Comparison of ENCODE assay signal across 29 cellular contexts in genomic region chr16:5863207-5863606, GRCh38.
"Had no signal": no experiment of that assay in that cellular context is flagged by ENCODE, and none has a peak within 500 bp of the region (broad histone marks: within the 10 kb centered on the region; RNA-seq: fewer than 3 reads in every experiment).

No MANE protein-coding gene starts in this region.

- H3K36me3 ChIP-seq: ovary, right lobe of liver, sigmoid colon, spleen, suprapubic skin, tibial artery, transverse colon, upper lobe of right lung, uterus had no signal

- H3K4me2 ChIP-seq: smooth muscle cell had no signal

- H3K9me3 ChIP-seq: ovary, psoas muscle, right lobe of liver, sigmoid colon, testis, tibial artery, transverse colon, upper lobe of right lung, uterus had no signal

- DNase-seq: naive thymus-derived CD8-positive, alpha-beta T cell; nephron progenitor cell; occipital lobe; ovary; posterior cingulate gyrus; psoas muscle; right cardiac atrium; right lobe of liver; sigmoid colon; spleen; stimulated activated CD4-positive, alpha-beta T cell treated with anti-CD3 and anti-CD28 coated beads, Interleukin-12 subunit alpha, Interleukin-12 subunit beta, amount 100 ng/mL, for 4 hours; stimulated activated CD4-positive, alpha-beta T cell treated with anti-CD3 and anti-CD28 coated beads, Interleukin-1b, Interleukin-23, amount 100 ng/mL, for 48 hours; stimulated activated CD4-positive, alpha-beta T cell treated with anti-CD3 and anti-CD28 coated beads, Interleukin-4, amount 100 ng/mL, for 1 hour; stimulated activated CD4-positive, alpha-beta T cell treated with anti-CD3 and anti-CD28 coated beads, Interleukin-4, amount 100 ng/mL, for 4 hours; stimulated activated CD8-positive, alpha-beta memory T cell treated with anti-CD3 and anti-CD28 coated beads, Interleukin-4, amount 100 ng/mL, for 48 hours; stimulated activated naive CD4-positive, alpha-beta T cell; stimulated activated naive CD8-positive, alpha-beta T cell treated with anti-CD3 and anti-CD28 coated beads, Interleukin-15, amount 100 ng/mL, for 72 hours; stimulated activated naive CD8-positive, alpha-beta T cell treated with anti-CD3 and anti-CD28 coated beads, Interleukin-15, Interleukin-2, amounts not matched to agents 100 U/mL and 50 U/mL, for 24 hours; substantia nigra; testis; tibial artery; transverse colon; upper lobe of right lung; uterus had no signal

- H3K27me3 ChIP-seq: ovary, right lobe of liver, sigmoid colon, spleen, suprapubic skin, testis, tibial artery, transverse colon, upper lobe of right lung, uterus had no signal

- ATAC-seq: naive thymus-derived CD8-positive, alpha-beta T cell; natural killer cell treated with Interleukin-12 subunit alpha and Interleukin-12 subunit beta and Interleukin-15 and Interleukin-18, amount 100 ng/mL, for 72 hours; psoas muscle; right cardiac atrium; right lobe of liver; stimulated activated memory B cell treated with anti-CD40 and anti-IgM and Interleukin-4, amounts not matched to agents 10 μg/mL and 1 μg/mL and 100 μg/mL, for 72 hours; stimulated activated naive CD8-positive, alpha-beta T cell treated with anti-CD3 and anti-CD28 coated beads, Interleukin-15, amount 100 ng/mL, for 72 hours; stimulated activated naive CD8-positive, alpha-beta T cell treated with anti-CD3 and anti-CD28 coated beads, Interleukin-15, Interleukin-2, amounts not matched to agents 100 U/mL and 50 U/mL, for 24 hours; upper lobe of right lung had no signal

- H2AFZ ChIP-seq: parathyroid adenoma had no signal

- H3K4me1 ChIP-seq: parathyroid adenoma, psoas muscle, right lobe of liver, sigmoid colon, spleen, suprapubic skin, testis, tibial artery, transverse colon, upper lobe of right lung, uterus had no signal

- H3K9ac ChIP-seq: parathyroid adenoma had no signal

- H3K4me3 ChIP-seq: ovary, psoas muscle, right lobe of liver, sigmoid colon, smooth muscle cell, spleen, suprapubic skin, testis, tibial artery, transverse colon, upper lobe of right lung, uterus had no signal

- H3K27ac ChIP-seq: ovary, parathyroid adenoma, psoas muscle, right lobe of liver, sigmoid colon, spleen, suprapubic skin, testis, tibial artery, transverse colon, upper lobe of right lung, uterus had no signal
